1 cellular context compared by ENCODE assay signal in genomic region chr2:48249093-48249492, GRCh38.
TF ChIP-seq lines count a peak whose summit lies in the region.

No MANE protein-coding gene starts in this region.

TF ChIP-seq in A549, 52 proteins besides CTCF, POLR2A, EP300 and RAD21 (continued from another document):
- no peak for TF ChIP-seq REST (IDR thresholded peaks at IDR 0.05)
TF ChIP-seq in A549: peak in this region for 0.
